In genomic region chr3:171585029-171585428, GRCh38 we compare ENCODE assay signal across 19 cellular contexts.
DNase-seq lines count a peak whose midpoint lies in the region; ATAC-seq and TF ChIP-seq lines count a peak whose summit lies in the region.
"Had no signal": no experiment of that assay in that cellular context is flagged by ENCODE, and none has a peak within 500 bp of the region (broad histone marks: within the 10 kb centered on the region; RNA-seq: fewer than 3 reads in every experiment).

No MANE protein-coding gene starts in this region.

- no peak overlapping the region for H3K27ac Mint-ChIP-seq in MCF 10A (ENCODE audit: low read depth, unreplicated experiment)
- no peak overlapping the region for H3K27ac Mint-ChIP-seq in nephron progenitor cell
- H3K27ac Mint-ChIP-seq: CD8-positive, alpha-beta T cell; GM23338 had no signal

- intact Hi-C loops in MCF 10A (cut with micrococcal nuclease): no loop called here

- BruUV-seq in MCF 10A (replicated peaks; lab: Mats Ljungman, UMichigan): no TSS peak

- H3K4me1 Mint-ChIP-seq in MCF 10A (ENCODE audit: insufficient read depth, unreplicated experiment): peaks cover 5% of the 10 kb centered on the region
- H3K4me1 Mint-ChIP-seq in nephron progenitor cell: no peaks in the 10 kb centered on the region

- CTCF ChIA-PET in MCF 10A (lab: Yijun Ruan, JAX): interaction anchor here (0.8 kb wide), 1 partner anchor 535 kb away, joined by 3 read pairs; no protein-coding TSS in a partner anchor

- no peaks in the 10 kb centered on the region for H3K27me3 ChIP-seq in kidney epithelial cell (ENCODE audit: control insufficient read depth, insufficient read depth, low read length)

- no peak for ATAC-seq in stimulated activated naive CD8-positive, alpha-beta T cell treated with anti-CD3 and anti-CD28 coated beads, Interleukin-15, Interleukin-2, amounts not matched to agents 100 U/mL and 50 U/mL, for 24 hours
- ATAC-seq in HG02852 (IDR thresholded peaks at IDR 0.05; ENCODE audit: unreplicated experiment): no peak
- ATAC-seq: CD8-positive, alpha-beta T cell; GM12878; GM23338; HepG2 had no signal

- POLR2A ChIA-PET in MCF 10A (lab: Yijun Ruan, JAX): no interaction called here

- H3K9me3 Mint-ChIP-seq in MCF 10A (ENCODE audit: unreplicated experiment): no peaks in the 10 kb centered on the region
- no peaks in the 10 kb centered on the region for H3K9me3 Mint-ChIP-seq in nephron progenitor cell
- H3K9me3 Mint-ChIP-seq: CD8-positive, alpha-beta T cell; GM23338 had no signal

- H3K36me3 ChIP-seq in kidney epithelial cell (ENCODE audit: control insufficient read depth, insufficient read depth, low read length): no peaks in the 10 kb centered on the region

- H3K4me3 ChIP-seq in kidney epithelial cell (ENCODE audit: low read depth, low read length): no peak overlapping the region
- H3K4me3 ChIP-seq: GM12878, GM23338 had no signal

- H3K36me3 Mint-ChIP-seq in MCF 10A (ENCODE audit: insufficient read depth, unreplicated experiment) (no peaks in the 10 kb centered on the region), nephron progenitor cell (ENCODE audit: low read depth) (no peaks in the 10 kb centered on the region)
- H3K36me3 Mint-ChIP-seq: CD8-positive, alpha-beta T cell had no signal

- H3K27me3 Mint-ChIP-seq in MCF 10A (ENCODE audit: insufficient read depth, unreplicated experiment) (no peaks in the 10 kb centered on the region), nephron progenitor cell (ENCODE audit: low read depth, poor library complexity) (no peaks in the 10 kb centered on the region)

- TF ChIP-seq CTCF in MCF 10A (IDR thresholded peaks at IDR 0.05; ENCODE audit: unreplicated experiment) (no peak), kidney epithelial cell (IDR thresholded peaks at IDR 0.05; ENCODE audit: insufficient read depth, low read length, poor library complexity, severe bottlenecking) (no peak), nephron progenitor cell (IDR thresholded peaks at IDR 0.05) (no peak)

- DNase-seq in EL (peak; percentile 14), NCI-H69 (lab: John Stamatoyannopoulos, UW) (peak; percentile 6), MCF 10A (ENCODE audit: unreplicated experiment) (peak; percentile 36), kidney epithelial cell (ENCODE audit: low read depth) (peak; percentile 4), NCI-H2081 treated with DMSO at 0.1 percent for 48 hours (lab: John Stamatoyannopoulos, UW) (no peak), nephron progenitor cell (no peak)
- no peak for DNase-seq in stimulated activated naive CD8-positive, alpha-beta T cell treated with anti-CD3 and anti-CD28 coated beads, Interleukin-15, Interleukin-2, amounts not matched to agents 100 U/mL and 50 U/mL, for 24 hours
- DNase-seq: CD8-positive, alpha-beta T cell; DMS79; GDM1; KG1; MM.1S; NCI-H1092 treated with DMSO at 0.1 percent for 48 hours; NK-92 treated with Interleukin-12 subunit alpha and Interleukin-12 subunit beta, amount 100 ng/mL, for 24 hours; OCI-M1 had no signal

- H3K4me3 Mint-ChIP-seq in MCF 10A (ENCODE audit: unreplicated experiment) (no peak overlapping the region), nephron progenitor cell (no peak overlapping the region)
- H3K4me3 Mint-ChIP-seq: CD8-positive, alpha-beta T cell; GM23338 had no signal

Comparison
In these comparisons a context has a peak if more than half of its experiments do, and no peak if none do; other contexts are left out.
1. DNase-seq: peak in EL (single experiment), NCI-H69 (single experiment), MCF 10A (single experiment) and kidney epithelial cell (single experiment); none in NCI-H2081 treated with DMSO at 0.1 percent for 48 hours (single experiment), stimulated activated naive CD8-positive, alpha-beta T cell treated with anti-CD3 and anti-CD28 coated beads, Interleukin-15, Interleukin-2, amounts not matched to agents 100 U/mL and 50 U/mL, for 24 hours (single experiment) and nephron progenitor cell (single experiment).